In genomic region chr19:34399886-34400285, GRCh38 we compare ENCODE assay signal across 13 cellular contexts.
"Had no signal": no experiment of that assay in that cellular context is flagged by ENCODE, and none has a peak within 500 bp of the region (broad histone marks: within the 10 kb centered on the region; RNA-seq: fewer than 3 reads in every experiment).

No MANE protein-coding gene starts in this region.

- H3K27me3 ChIP-seq: suprapubic skin, upper lobe of right lung had no signal

- H3K4me3 ChIP-seq: suprapubic skin, upper lobe of right lung had no signal

- H3K4me3 Mint-ChIP-seq: activated CD4-positive, alpha-beta memory T cell treated with anti-CD3 and anti-CD28 coated beads, Interleukin-2, amount 10 ng/mL, durations not matched to agents 7 days and 5 days; activated T-cell treated with anti-CD3 and anti-CD28 coated beads, Interleukin-2, amount 50 U/mL, for 72 hours; effector memory CD8-positive, alpha-beta T cell had no signal

- ATAC-seq: activated T-cell treated with anti-CD3 and anti-CD28 coated beads, Interleukin-2, amount 50 U/mL, for 72 hours; effector memory CD8-positive, alpha-beta T cell; left ventricle myocardium superior; stimulated activated naive CD8-positive, alpha-beta T cell treated with anti-CD3 and anti-CD28 coated beads, Interleukin-15, Interleukin-2, amounts not matched to agents 100 U/mL and 50 U/mL, for 24 hours; upper lobe of right lung had no signal

- H3K9me3 Mint-ChIP-seq: activated CD4-positive, alpha-beta memory T cell treated with anti-CD3 and anti-CD28 coated beads, Interleukin-2, amount 10 ng/mL, durations not matched to agents 7 days and 5 days; activated T-cell treated with anti-CD3 and anti-CD28 coated beads, Interleukin-2, amount 50 U/mL, for 72 hours; effector memory CD8-positive, alpha-beta T cell had no signal

- DNase-seq: activated CD4-positive, alpha-beta memory T cell treated with anti-CD3 and anti-CD28 coated beads, Interleukin-2, amount 10 ng/mL, durations not matched to agents 7 days and 5 days; activated CD4-positive, CD25-positive, alpha-beta regulatory T cell treated with anti-CD3 and anti-CD28 coated beads, Interleukin-2, amount 50 U/mL, for 72 hours; activated CD8-positive, alpha-beta memory T cell treated with anti-CD3 and anti-CD28 coated beads, Interleukin-2, amount 50 U/mL, for 4 hours; activated T-cell treated with anti-CD3 and anti-CD28 coated beads, Interleukin-2, amount 50 U/mL, for 72 hours; cortex of kidney; effector memory CD8-positive, alpha-beta T cell; left ventricle myocardium superior; stimulated activated CD4-positive, alpha-beta T cell treated with anti-CD3 and anti-CD28 coated beads, Interleukin-12 subunit alpha, Interleukin-12 subunit beta, amount 100 ng/mL, for 4 hours; stimulated activated naive CD8-positive, alpha-beta T cell treated with anti-CD3 and anti-CD28 coated beads, Interleukin-15, Interleukin-2, amounts not matched to agents 100 U/mL and 50 U/mL, for 24 hours; T-helper 2 cell; upper lobe of right lung had no signal

- FAIRE-seq: astrocyte had no signal

- H3K9me3 ChIP-seq: suprapubic skin, upper lobe of right lung had no signal

- H3K27me3 Mint-ChIP-seq: activated CD4-positive, alpha-beta memory T cell treated with anti-CD3 and anti-CD28 coated beads, Interleukin-2, amount 10 ng/mL, durations not matched to agents 7 days and 5 days; effector memory CD8-positive, alpha-beta T cell had no signal

- H3K27ac ChIP-seq: suprapubic skin, upper lobe of right lung had no signal

- H3K27ac Mint-ChIP-seq: activated CD4-positive, alpha-beta memory T cell treated with anti-CD3 and anti-CD28 coated beads, Interleukin-2, amount 10 ng/mL, durations not matched to agents 7 days and 5 days; activated T-cell treated with anti-CD3 and anti-CD28 coated beads, Interleukin-2, amount 50 U/mL, for 72 hours had no signal
